25 cellular contexts compared by ENCODE assay signal in the genomic region with DNA sequence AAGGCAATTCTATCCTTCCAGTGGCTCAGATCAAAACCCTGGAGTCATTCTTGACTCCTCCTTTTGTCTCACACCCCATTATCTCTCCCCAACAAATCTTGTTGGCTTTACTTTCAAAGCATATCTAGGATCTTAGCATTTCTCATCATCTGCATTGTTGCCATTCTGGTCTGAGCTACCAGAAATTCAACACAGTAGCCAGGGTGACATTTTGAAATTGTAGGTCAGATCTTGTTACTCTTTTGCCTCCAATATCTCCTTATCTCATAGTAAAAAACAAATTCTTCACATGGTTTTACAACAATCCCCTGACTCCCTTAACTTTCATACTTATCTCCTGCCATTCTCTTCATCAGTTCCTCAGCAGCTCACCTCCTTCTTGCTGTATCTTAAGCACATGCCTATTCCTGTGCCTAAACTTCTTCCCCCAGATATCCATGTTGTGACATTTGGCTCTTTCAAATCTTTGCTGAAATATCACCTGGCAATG.
"Had no signal": no experiment of that assay in that cellular context is flagged by ENCODE, and none has a peak within 500 bp of the region (broad histone marks: within the 10 kb centered on the region; RNA-seq: fewer than 3 reads in every experiment).

No MANE protein-coding gene starts in this region.

- DNase-seq: activated CD4-positive, alpha-beta T cell treated with anti-CD3 and anti-CD28 coated beads, Interleukin-2, amount 10 ng/mL, durations not matched to agents 24 days and 14 days; activated CD4-positive, alpha-beta T cell treated with anti-CD3 and anti-CD28 coated beads, Interleukin-2, amount 50 U/mL, for 4 hours; activated CD8-positive, alpha-beta T cell treated with anti-CD3 and anti-CD28 coated beads for 36 hours; activated effector memory CD4-positive, alpha-beta T cell treated with anti-CD3 and anti-CD28 coated beads, Interleukin-2, amount 50 U/mL, for 16 hours; activated naive CD4-positive, alpha-beta T cell; activated naive CD4-positive, alpha-beta T cell treated with anti-CD3 and anti-CD28 coated beads, Interleukin-2, amount 50 U/mL, for 16 hours; activated naive CD8-positive, alpha-beta T cell treated with anti-CD3 and anti-CD28 coated beads for 36 hours; activated T-cell treated with anti-CD3 and anti-CD28 coated beads, Interleukin-2, amount 50 U/mL, for 1 hour; activated T-cell treated with anti-CD3 and anti-CD28 coated beads, Interleukin-2, amount 50 U/mL, for 72 hours; amygdala; MM.1S; MV-4-11; NCI-H1092; NCI-H1436 treated with DMSO at 0.1 percent for 48 hours; NCI-H1694 treated with DMSO at 0.1 percent for 48 hours; NCI-H2029; NCI-H345; NCI-H524 treated with DMSO at 0.1 percent for 48 hours; SHP77; SJCRH30 had no signal

- H3K4me1 ChIP-seq: ascending aorta, SJCRH30 had no signal

- H3K27ac ChIP-seq: ascending aorta, cardiac muscle cell, SJCRH30, SK-N-MC had no signal

- H3K9me3 ChIP-seq: ascending aorta, SJCRH30 had no signal

- H3K4me3 ChIP-seq: ascending aorta, cardiac muscle cell, SJCRH30, SK-N-MC had no signal

- ATAC-seq: activated CD8-positive, alpha-beta T cell treated with anti-CD3 and anti-CD28 coated beads for 36 hours; activated T-cell treated with anti-CD3 and anti-CD28 coated beads, Interleukin-2, amount 50 U/mL, for 72 hours; activated T-helper 17 cell treated with anti-CD3 and anti-CD28 coated beads, Interleukin-2, amount 50 U/mL, for 72 hours; Panc1 had no signal

- H3K36me3 ChIP-seq: ascending aorta, cardiac muscle cell, SJCRH30 had no signal

- H3K27me3 ChIP-seq: ascending aorta, cardiac muscle cell, SJCRH30 had no signal
